16 cellular contexts compared by ENCODE assay signal in genomic region chr1:180181996-180182675, GRCh38. TPM values are rescaled to one million over a fixed set of nuclear protein-coding genes. Genes with fewer than 3 reads are reported as not detected.
DNase-seq lines count a peak whose midpoint lies in the region; ATAC-seq, FAIRE-seq and TF ChIP-seq lines count a peak whose summit lies in the region.
"Had no signal": no experiment of that assay in that cellular context is flagged by ENCODE, and none has a peak within 500 bp of the region (broad histone marks: within the 10 kb centered on the region; RNA-seq: fewer than 3 reads in every experiment).

No MANE protein-coding gene starts in this region.

- no peak for FAIRE-seq in small intestine (lab: Jason Lieb, UNC)
- FAIRE-seq: A549, H54 had no signal

- H3K36me3 ChIP-seq in upper lobe of right lung (peaks cover 68% of the 10 kb centered on the region), small intestine (ENCODE audit: control insufficient read depth in 2 of 2, insufficient read depth in 2 of 2, low read length in 2 of 2) (peaks cover 7% of the 10 kb centered on the region in 2 donors)

- peak overlapping the region; percentile 13 to 35 for H3K27ac Mint-ChIP-seq in activated naive CD4-positive, alpha-beta T cell treated with anti-CD3 and anti-CD28 coated beads, Interleukin-2, amount 50 U/mL, for 72 hours
- peak overlapping the region; percentile 29 for H3K27ac Mint-ChIP-seq in activated T-helper 1 cell treated with anti-CD3 and anti-CD28 coated beads, Interleukin-12 subunit alpha, Interleukin-12 subunit beta, Interleukin-2, Interleukin-4 antibody, amounts not matched to agents 30 ng/mL and 10 ng/mL and 1 ng/mL, durations not matched to agents 14 hours and 24 hours and 36 hours
- H3K27ac Mint-ChIP-seq in neural crest cell (ENCODE audit: unreplicated experiment), result peak overlapping the region; percentile 43

- H3K36me3 Mint-ChIP-seq in activated naive CD4-positive, alpha-beta T cell treated with anti-CD3 and anti-CD28 coated beads, Interleukin-2, amount 50 U/mL, for 72 hours, result peaks cover 0 to 4% of the 10 kb centered on the region in 2 donors
- H3K36me3 Mint-ChIP-seq in activated T-helper 1 cell treated with anti-CD3 and anti-CD28 coated beads, Interleukin-12 subunit alpha, Interleukin-12 subunit beta, Interleukin-2, Interleukin-4 antibody, amounts not matched to agents 30 ng/mL and 10 ng/mL and 1 ng/mL, durations not matched to agents 14 hours and 24 hours and 36 hours (ENCODE audit: low read depth), result peaks cover 5% of the 10 kb centered on the region
- H3K36me3 Mint-ChIP-seq in neural crest cell (ENCODE audit: low read depth), result no peaks in the 10 kb centered on the region

- H3K4me1 ChIP-seq in upper lobe of right lung (no peaks in the 10 kb centered on the region), small intestine (ENCODE audit: control insufficient read depth in 2 of 2, insufficient read depth in 1 of 2, low read depth in 1 of 2, low read length in 1 of 2) (no peaks in the 10 kb centered on the region)
- H3K4me1 ChIP-seq: A549 had no signal

- H3K4me3 ChIP-seq in upper lobe of right lung (no peak overlapping the region), small intestine (ENCODE audit: low read depth in 1 of 2, low read length in 2 of 2) (no peak overlapping the region)
- H3K4me3 ChIP-seq: A549 had no signal

- no peaks in the 10 kb centered on the region for H3K9me3 Mint-ChIP-seq in activated naive CD4-positive, alpha-beta T cell treated with anti-CD3 and anti-CD28 coated beads, Interleukin-2, amount 50 U/mL, for 72 hours
- H3K9me3 Mint-ChIP-seq in activated T-helper 1 cell treated with anti-CD3 and anti-CD28 coated beads, Interleukin-12 subunit alpha, Interleukin-12 subunit beta, Interleukin-2, Interleukin-4 antibody, amounts not matched to agents 30 ng/mL and 10 ng/mL and 1 ng/mL, durations not matched to agents 14 hours and 24 hours and 36 hours, result no peaks in the 10 kb centered on the region
- H3K9me3 Mint-ChIP-seq in neural crest cell, result no peaks in the 10 kb centered on the region
- H3K9me3 Mint-ChIP-seq: CD14-positive monocyte had no signal

- no peaks in the 10 kb centered on the region for H3K4me1 Mint-ChIP-seq in activated T-helper 1 cell treated with anti-CD3 and anti-CD28 coated beads, Interleukin-12 subunit alpha, Interleukin-12 subunit beta, Interleukin-2, Interleukin-4 antibody, amounts not matched to agents 30 ng/mL and 10 ng/mL and 1 ng/mL, durations not matched to agents 14 hours and 24 hours and 36 hours (ENCODE audit: low read depth)
- H3K4me1 Mint-ChIP-seq in neural crest cell, result peaks cover 5% of the 10 kb centered on the region
- H3K4me1 Mint-ChIP-seq: CD14-positive monocyte had no signal

- no peak for ATAC-seq in activated naive CD4-positive, alpha-beta T cell treated with anti-CD3 and anti-CD28 coated beads, Interleukin-2, amount 50 U/mL, for 72 hours
- ATAC-seq in upper lobe of right lung, result no peak
- ATAC-seq: A549 had no signal

- intact Hi-C loops in activated T-helper 1 cell treated with anti-CD3 and anti-CD28 coated beads, Interleukin-12 subunit alpha, Interleukin-12 subunit beta, Interleukin-2, Interleukin-4 antibody, amounts not matched to agents 30 ng/mL and 10 ng/mL and 1 ng/mL, durations not matched to agents 14 hours and 24 hours and 36 hours (cut with micrococcal nuclease), result no loop called here
- intact Hi-C loops in upper lobe of right lung (cut with DNase I), result no loop called here

- no peak overlapping the region for H3K4me3 Mint-ChIP-seq in activated T-helper 1 cell treated with anti-CD3 and anti-CD28 coated beads, Interleukin-12 subunit alpha, Interleukin-12 subunit beta, Interleukin-2, Interleukin-4 antibody, amounts not matched to agents 30 ng/mL and 10 ng/mL and 1 ng/mL, durations not matched to agents 14 hours and 24 hours and 36 hours
- no peak overlapping the region for H3K4me3 Mint-ChIP-seq in neural crest cell
- H3K4me3 Mint-ChIP-seq: CD14-positive monocyte had no signal

- no peak overlapping the region for H3K27ac ChIP-seq in upper lobe of right lung
- no peak overlapping the region for H3K27ac ChIP-seq in small intestine (ENCODE audit: low read depth in 1 of 2, low read length in 1 of 2)
- H3K27ac ChIP-seq: A549 had no signal

- DNase-seq in activated naive CD4-positive, alpha-beta T cell treated with anti-CD3 and anti-CD28 coated beads, Interleukin-2, amount 50 U/mL, for 72 hours (ENCODE audit: low spot score in 2 of 2), result no peak
- DNase-seq in activated naive CD4-positive, alpha-beta T cell (lab: John Stamatoyannopoulos, UW), result no peak
- DNase-seq in activated T-helper 1 cell treated with anti-CD3 and anti-CD28 coated beads, Interleukin-12 subunit alpha, Interleukin-12 subunit beta, Interleukin-2, Interleukin-4 antibody, amounts not matched to agents 30 ng/mL and 10 ng/mL and 1 ng/mL, durations not matched to agents 14 hours and 24 hours and 36 hours (ENCODE audit: low spot score), result no peak
- DNase-seq in neural crest cell (ENCODE audit: low read depth, low spot score) (no peak), upper lobe of right lung (peak; percentile 45), NCI-H345 (lab: John Stamatoyannopoulos, UW) (no peak), GM20000 (ENCODE audit: low spot score) (no peak), small intestine (no peak)
- DNase-seq: DMS153, NCI-H1105, OCI-M1, SIG-M5 had no signal

- TF ChIP-seq CTCF in neural crest cell (conservative IDR thresholded peaks at IDR 0.05) (no peak), upper lobe of right lung (IDR thresholded peaks at IDR 0.05) (no peak), GM20000 (IDR thresholded peaks at IDR 0.05; ENCODE audit: extremely low read depth, missing control alignments) (no peak)

- H3K9me3 ChIP-seq in upper lobe of right lung (no peaks in the 10 kb centered on the region), small intestine (ENCODE audit: control insufficient read depth, low read depth) (no peaks in the 10 kb centered on the region)
- H3K9me3 ChIP-seq: A549 had no signal

- WGBS in small intestine, 3 donors, result 90 to 94% (median 94%) methylated on average over 24 of the region's 24 CpGs

- no peaks in the 10 kb centered on the region for H3K27me3 Mint-ChIP-seq in activated T-helper 1 cell treated with anti-CD3 and anti-CD28 coated beads, Interleukin-12 subunit alpha, Interleukin-12 subunit beta, Interleukin-2, Interleukin-4 antibody, amounts not matched to agents 30 ng/mL and 10 ng/mL and 1 ng/mL, durations not matched to agents 14 hours and 24 hours and 36 hours (ENCODE audit: insufficient read depth)
- no peaks in the 10 kb centered on the region for H3K27me3 Mint-ChIP-seq in neural crest cell (ENCODE audit: low read depth)

- H3K27me3 ChIP-seq in upper lobe of right lung, result no peaks in the 10 kb centered on the region
- no peaks in the 10 kb centered on the region for H3K27me3 ChIP-seq in small intestine (ENCODE audit: control insufficient read depth in 2 of 2, insufficient read depth in 2 of 2, low read length in 2 of 2)

RNA-seq across cellular contexts. Expression of gene QSOX1, which starts 27.5 kb away (rescaled TPM):
- 10 to 100 TPM; 42.1 to 42.3 TPM for total RNA-seq in activated naive CD4-positive, alpha-beta T cell treated with anti-CD3 and anti-CD28 coated beads, Interleukin-2, amount 50 U/mL, for 72 hours
- total RNA-seq in activated T-helper 1 cell treated with anti-CD3 and anti-CD28 coated beads, Interleukin-12 subunit alpha, Interleukin-12 subunit beta, Interleukin-2, Interleukin-4 antibody, amounts not matched to agents 30 ng/mL and 10 ng/mL and 1 ng/mL, durations not matched to agents 14 hours and 24 hours and 36 hours, result 61.4 and 63.7 TPM in 2 replicates
- total RNA-seq in neural crest cell (34.7 and 39.8 TPM in 2 replicates), upper lobe of right lung (275 TPM)
- 100 to 1,000 TPM in 1 of 3 donors, 10 to 100 TPM in 2; 18.1 to 115 (median 41.1) TPM for polyA plus RNA-seq in small intestine

RNA-seq across cellular contexts. Expression of gene LHX4, which starts 47.9 kb away (rescaled TPM):
- total RNA-seq in activated naive CD4-positive, alpha-beta T cell treated with anti-CD3 and anti-CD28 coated beads, Interleukin-2, amount 50 U/mL, for 72 hours, result not detected
- not detected in 2 replicates for total RNA-seq in activated T-helper 1 cell treated with anti-CD3 and anti-CD28 coated beads, Interleukin-12 subunit alpha, Interleukin-12 subunit beta, Interleukin-2, Interleukin-4 antibody, amounts not matched to agents 30 ng/mL and 10 ng/mL and 1 ng/mL, durations not matched to agents 14 hours and 24 hours and 36 hours
- 0.91 and 0.96 TPM in 2 replicates for total RNA-seq in neural crest cell
- total RNA-seq in upper lobe of right lung, result not detected
- under 1 TPM; 0.18 to 0.27 (median 0.22) TPM for polyA plus RNA-seq in small intestine
- total RNA-seq: MCF 10A had no signal
- polyA plus RNA-seq: CD14-positive monocyte had no signal
